Comparison of ENCODE assay signal across 12 cellular contexts in genomic region chr2:241937297-241937696, GRCh38.
DNase-seq lines count a peak whose midpoint lies in the region; ATAC-seq lines count a peak whose summit lies in the region.
"Had no signal": no experiment of that assay in that cellular context is flagged by ENCODE, and none has a peak within 500 bp of the region (broad histone marks: within the 10 kb centered on the region; RNA-seq: fewer than 3 reads in every experiment).

No MANE protein-coding gene starts in this region.

- no peak overlapping the region for H3K27ac Mint-ChIP-seq in activated T-cell treated with anti-CD3 and anti-CD28 coated beads, Interleukin-2, amount 50 U/mL, for 24 hours
- H3K27ac Mint-ChIP-seq in T-helper 17 cell = no peak overlapping the region
- no peak overlapping the region for H3K27ac Mint-ChIP-seq in T-cell
- H3K27ac Mint-ChIP-seq: B cell had no signal

- intact Hi-C loops in posterior vena cava (cut with DNase I) = no loop called here

- no peak overlapping the region for H3K4me3 Mint-ChIP-seq in activated T-cell treated with anti-CD3 and anti-CD28 coated beads, Interleukin-2, amount 50 U/mL, for 24 hours
- H3K4me3 Mint-ChIP-seq in T-helper 17 cell (no peak overlapping the region), T-cell (no peak overlapping the region)
- H3K4me3 Mint-ChIP-seq: B cell; CD8-positive, alpha-beta T cell had no signal

- POLR2A ChIA-PET in T-cell (lab: Charles Lee) = no interaction called here

- ATAC-seq in left lobe of liver (no peak), GM19351 (IDR thresholded peaks at IDR 0.05; ENCODE audit: unreplicated experiment) (no peak), T-helper 17 cell (no peak), T-cell (replicated peaks in 1 of 4) (no peak)
- ATAC-seq: CD8-positive, alpha-beta T cell had no signal

- no peaks in the 10 kb centered on the region for H3K27me3 Mint-ChIP-seq in activated T-cell treated with anti-CD3 and anti-CD28 coated beads, Interleukin-2, amount 50 U/mL, for 24 hours
- no peaks in the 10 kb centered on the region for H3K27me3 Mint-ChIP-seq in T-helper 17 cell
- no peaks in the 10 kb centered on the region for H3K27me3 Mint-ChIP-seq in T-cell
- H3K27me3 Mint-ChIP-seq: B cell had no signal

- peaks cover 10% of the 10 kb centered on the region for H3K36me3 Mint-ChIP-seq in activated T-cell treated with anti-CD3 and anti-CD28 coated beads, Interleukin-2, amount 50 U/mL, for 24 hours (ENCODE audit: low read depth)
- H3K36me3 Mint-ChIP-seq in T-helper 17 cell (ENCODE audit: low read depth) (no peaks in the 10 kb centered on the region), T-cell (peaks cover 10% of the 10 kb centered on the region)
- H3K36me3 Mint-ChIP-seq: CD8-positive, alpha-beta T cell had no signal

- peaks cover 2% of the 10 kb centered on the region for H3K9me3 Mint-ChIP-seq in activated T-cell treated with anti-CD3 and anti-CD28 coated beads, Interleukin-2, amount 50 U/mL, for 24 hours
- H3K9me3 Mint-ChIP-seq in T-cell = peaks cover 0 to 11% (median 4%) of the 10 kb centered on the region in 3 donors
- H3K9me3 Mint-ChIP-seq: CD8-positive, alpha-beta T cell had no signal

- H3K9me3 ChIP-seq in T-helper 17 cell (ENCODE audit: control insufficient read depth, low read length, poor library complexity, severe bottlenecking) = no peaks in the 10 kb centered on the region
- H3K9me3 ChIP-seq: HAP-1 had no signal

- CTCF ChIA-PET in T-cell (lab: Charles Lee) = no interaction called here

- DNase-seq in activated T-cell treated with anti-CD3 and anti-CD28 coated beads, Interleukin-2, amount 50 U/mL, for 24 hours = peak; percentile 3
- no peak for DNase-seq in activated T-cell treated with anti-CD3 and anti-CD28 coated beads, Interleukin-2, amount 50 U/mL, for 1 hour
- DNase-seq in left lobe of liver (ENCODE audit: low spot score) (peak; percentile 35), posterior vena cava (ENCODE audit: low spot score) (peak; percentile 68), T-helper 17 cell (no peak), T-cell (no peak)
- DNase-seq: Calu3, GM23248 had no signal

- H3K4me1 Mint-ChIP-seq in activated T-cell treated with anti-CD3 and anti-CD28 coated beads, Interleukin-2, amount 50 U/mL, for 24 hours (ENCODE audit: low read depth) = peaks cover 16% of the 10 kb centered on the region
- H3K4me1 Mint-ChIP-seq in T-helper 17 cell (peaks cover 10% of the 10 kb centered on the region), T-cell (peaks cover 11 to 31% (median 17%) of the 10 kb centered on the region in 3 donors)

Comparison
In these comparisons a context has a peak if more than half of its experiments do, and no peak if none do; other contexts are left out.
1. DNase-seq: peak in activated T-cell treated with anti-CD3 and anti-CD28 coated beads, Interleukin-2, amount 50 U/mL, for 24 hours (single experiment), left lobe of liver (single experiment) and posterior vena cava (single experiment); none in activated T-cell treated with anti-CD3 and anti-CD28 coated beads, Interleukin-2, amount 50 U/mL, for 1 hour (single experiment), T-helper 17 cell (0 of 3) and T-cell (0 of 34).